In the genomic region with DNA sequence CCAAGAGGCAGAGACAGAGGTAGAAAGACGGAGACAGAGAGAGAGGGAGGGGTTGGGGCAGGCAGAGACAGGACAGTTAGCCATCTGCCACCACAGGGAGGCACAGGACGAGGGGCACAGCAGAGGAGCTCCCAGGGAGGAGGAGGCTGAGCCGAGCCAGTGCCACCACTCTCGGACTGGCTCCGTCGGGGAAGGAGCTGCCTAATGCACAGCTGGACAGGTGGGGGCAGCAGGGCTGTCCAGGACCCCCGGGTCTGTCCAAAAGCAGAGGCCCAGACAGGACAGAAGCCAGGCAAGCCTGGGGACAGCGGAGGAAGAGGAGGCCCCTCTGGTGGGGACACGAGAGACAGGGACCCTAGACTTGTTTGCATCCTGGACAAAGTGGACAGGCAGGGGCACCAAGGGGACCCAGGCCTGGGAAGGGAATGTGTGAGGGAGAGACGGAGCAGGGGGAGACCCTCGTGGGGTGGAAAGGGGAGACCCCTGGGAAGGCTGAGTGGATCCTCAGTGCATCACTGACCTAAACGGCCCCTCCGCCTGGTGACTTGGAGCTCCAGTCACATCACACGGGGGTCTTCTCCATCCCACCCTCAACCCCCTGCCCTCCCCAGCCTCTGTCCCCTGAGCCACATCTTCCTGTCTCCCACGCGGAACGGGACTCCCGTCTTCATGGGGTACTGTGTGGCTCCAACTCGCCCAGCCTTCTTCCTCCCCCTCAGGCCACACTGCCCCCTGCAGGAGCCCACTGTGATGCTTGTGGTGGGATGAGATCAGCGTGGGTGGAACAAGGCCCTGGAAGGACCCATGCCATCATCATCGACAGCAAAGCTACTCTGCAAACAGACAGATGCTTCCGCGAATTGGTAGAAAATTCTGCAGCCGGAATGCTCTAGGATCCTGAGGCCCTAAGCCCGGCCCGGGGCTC, we compare ENCODE assay signal across 12 cellular contexts. TPM values are rescaled to one million over a fixed set of nuclear protein-coding genes. Genes with fewer than 3 reads are reported as not detected.
DNase-seq lines count a peak whose midpoint lies in the region; ATAC-seq, FAIRE-seq and TF ChIP-seq lines count a peak whose summit lies in the region.
"Had no signal": no experiment of that assay in that cellular context is flagged by ENCODE, and none has a peak within 500 bp of the region (broad histone marks: within the 10 kb centered on the region; RNA-seq: fewer than 3 reads in every experiment).

No MANE protein-coding gene starts in this region.

- peak; percentile 29 for DNase-seq in activated T-cell treated with anti-CD3 and anti-CD28 coated beads, Interleukin-2, amount 50 U/mL, for 24 hours
- DNase-seq in activated T-cell treated with anti-CD3 and anti-CD28 coated beads for 4 hours (no peak), UCSD-AML1 (lab: John Stamatoyannopoulos, UW; ENCODE audit: unreplicated experiment) (peak; percentile 41), kidney (peak; percentile 58), tibial nerve (ENCODE audit: low spot score in 2 of 2) (no peak)
- no peak for DNase-seq in stimulated activated CD4-positive, alpha-beta T cell treated with anti-CD3 and anti-CD28 coated beads, Interleukin-4, amount 100 ng/mL, for 1 hour
- DNase-seq: MV-4-11 had no signal

- FAIRE-seq in kidney (lab: Jason Lieb, UNC): no peak
- FAIRE-seq: colon had no signal

- H3K4me1 ChIP-seq in kidney (ENCODE audit: control insufficient read depth in 1 of 2, insufficient read depth in 1 of 2, low read depth in 1 of 2, low read length in 2 of 2): peaks cover 0 to 3% of the 10 kb centered on the region in 2 donors
- peaks cover 0 to 5% (median 0%) of the 10 kb centered on the region in 4 donors for H3K4me1 ChIP-seq in tibial nerve

- H3K27ac Mint-ChIP-seq in activated T-cell treated with anti-CD3 and anti-CD28 coated beads, Interleukin-2, amount 50 U/mL, for 24 hours: no peak overlapping the region
- H3K27ac Mint-ChIP-seq: memory B cell had no signal

- H3K27ac ChIP-seq in kidney (ENCODE audit: low read depth in 2 of 2, low read length in 2 of 2): no peak overlapping the region
- peak overlapping the region; percentile 7 to 77 (median 56) for H3K27ac ChIP-seq in tibial nerve
- H3K27ac ChIP-seq: VCaP had no signal

- H3K4me3 ChIP-seq in kidney (ENCODE audit: low read length in 2 of 2) (peak overlapping the region in 1 of 2 donors; percentile 1), tibial nerve (peak overlapping the region in 1 of 4 donors; percentile 43)

- no peak overlapping the region for H3K4me3 Mint-ChIP-seq in activated T-cell treated with anti-CD3 and anti-CD28 coated beads, Interleukin-2, amount 50 U/mL, for 24 hours
- H3K4me3 Mint-ChIP-seq: memory B cell had no signal

- intact Hi-C loops in kidney (cut with DNase I): no loop called here

- H3K27me3 Mint-ChIP-seq in activated T-cell treated with anti-CD3 and anti-CD28 coated beads, Interleukin-2, amount 50 U/mL, for 24 hours: peaks cover 20% of the 10 kb centered on the region

- H3K9me3 ChIP-seq in kidney (ENCODE audit: control insufficient read depth in 1 of 2, low read length in 2 of 2) (no peaks in the 10 kb centered on the region), tibial nerve (no peaks in the 10 kb centered on the region)

- H3K36me3 ChIP-seq in kidney (ENCODE audit: control insufficient read depth in 1 of 2, insufficient read depth in 2 of 2, low read length in 2 of 2): no peaks in the 10 kb centered on the region
- no peaks in the 10 kb centered on the region for H3K36me3 ChIP-seq in tibial nerve

- ATAC-seq in HG03039 (IDR thresholded peaks at IDR 0.05; ENCODE audit: unreplicated experiment) (no peak), HG02852 (IDR thresholded peaks at IDR 0.05; ENCODE audit: unreplicated experiment) (no peak)

- TF ChIP-seq EP300 in tibial nerve (IDR thresholded peaks at IDR 0.05): no peak

- TF ChIP-seq POLR2A in tibial nerve (IDR thresholded peaks at IDR 0.05): no peak

- H3K4me1 Mint-ChIP-seq in activated T-cell treated with anti-CD3 and anti-CD28 coated beads, Interleukin-2, amount 50 U/mL, for 24 hours (ENCODE audit: low read depth): no peaks in the 10 kb centered on the region
- H3K4me1 Mint-ChIP-seq: memory B cell had no signal

- 69 to 75% methylated on average over 26 of the region's 26 CpGs for WGBS in tibial nerve, 2 donors

- no peaks in the 10 kb centered on the region for H3K9me3 Mint-ChIP-seq in activated T-cell treated with anti-CD3 and anti-CD28 coated beads, Interleukin-2, amount 50 U/mL, for 24 hours
- H3K9me3 Mint-ChIP-seq: memory B cell had no signal

- no peak overlapping the region for H3K9ac ChIP-seq in kidney (ENCODE audit: low read length in 2 of 2)

- H3K27me3 ChIP-seq in tibial nerve: peaks cover 0 to 7% of the 10 kb centered on the region in 2 donors

- TF ChIP-seq CTCF in kidney (IDR thresholded peaks at IDR 0.05; ENCODE audit: borderline replicate concordance, extremely low read depth, insufficient read depth) (no peak), tibial nerve (IDR thresholded peaks at IDR 0.05) (no peak)

- H3K36me3 Mint-ChIP-seq in activated T-cell treated with anti-CD3 and anti-CD28 coated beads, Interleukin-2, amount 50 U/mL, for 24 hours (ENCODE audit: low read depth): no peaks in the 10 kb centered on the region
- H3K36me3 Mint-ChIP-seq: memory B cell had no signal

RNA-seq across cellular contexts. Expression of gene F10, which starts 0.9 kb away (rescaled TPM):
- total RNA-seq in kidney (5.1 TPM), tibial nerve (10 to 100 TPM; 12.0 to 44.3 (median 17.3) TPM)
- 6.8 TPM for polyA plus RNA-seq in kidney (ENCODE audit: insufficient read depth, low read depth, low replicate concordance)

RNA-seq across cellular contexts. Expression of gene F7, which starts 17.9 kb away (rescaled TPM):
- total RNA-seq in kidney (0.16 TPM), tibial nerve (not detected)
- polyA plus RNA-seq in kidney (ENCODE audit: insufficient read depth, low read depth, low replicate concordance): 0.52 TPM

RNA-seq across cellular contexts. Expression of gene PROZ, which starts 35.0 kb away (rescaled TPM):
- total RNA-seq in kidney: not detected
- polyA plus RNA-seq in kidney (ENCODE audit: insufficient read depth, low read depth, low replicate concordance): 20.0 TPM
- not detected for total RNA-seq in tibial nerve

Comparison
In these comparisons a context has a peak if more than half of its experiments do, and no peak if none do; other contexts are left out.
1. DNase-seq: peak in activated T-cell treated with anti-CD3 and anti-CD28 coated beads, Interleukin-2, amount 50 U/mL, for 24 hours (single experiment), UCSD-AML1 (single experiment) and kidney (single experiment); none in activated T-cell treated with anti-CD3 and anti-CD28 coated beads for 4 hours (single experiment), tibial nerve (0 of 2) and stimulated activated CD4-positive, alpha-beta T cell treated with anti-CD3 and anti-CD28 coated beads, Interleukin-4, amount 100 ng/mL, for 1 hour (single experiment).
2. H3K27ac ChIP-seq: peak in tibial nerve (4 of 4); none in kidney (0 of 2).